Comparison of ENCODE assay signal across 8 cellular contexts in genomic region chr14:59482120-59482434, GRCh38. TPM values are rescaled to one million over a fixed set of nuclear protein-coding genes. Genes with fewer than 3 reads are reported as not detected.
DNase-seq lines count a peak whose midpoint lies in the region; ATAC-seq, FAIRE-seq and TF ChIP-seq lines count a peak whose summit lies in the region.

No MANE protein-coding gene starts in this region.

- TF ChIP-seq CTCF in right atrium auricular region (IDR thresholded peaks at IDR 0.05): no peak

- peaks cover 0 to 55% of the 10 kb centered on the region in 2 donors for H3K4me1 ChIP-seq in right atrium auricular region

- no peaks in the 10 kb centered on the region for H3K9me3 ChIP-seq in right atrium auricular region

- DNase-seq in right atrium auricular region (ENCODE audit: low spot score) (no peak), cardiac septum (ENCODE audit: low spot score) (no peak), kidney tubule cell (ENCODE audit: low spot score) (peak; percentile 46), urothelium cell line (ENCODE audit: low spot score) (no peak), GM12892 (ENCODE audit: insufficient read length) (no peak), NCI-H1930 (lab: John Stamatoyannopoulos, UW) (no peak), cerebellar nuclear complex (lab: John Stamatoyannopoulos, UW) (no peak)
- no peak for DNase-seq in activated naive CD8-positive, alpha-beta T cell treated with anti-CD3 and anti-CD28 coated beads, Interleukin-2, amount 50 U/mL, for 24 hours

- H3K4me1 Mint-ChIP-seq in activated naive CD8-positive, alpha-beta T cell treated with anti-CD3 and anti-CD28 coated beads, Interleukin-2, amount 50 U/mL, for 24 hours: peaks cover 50% of the 10 kb centered on the region

- H3K9me3 Mint-ChIP-seq in activated naive CD8-positive, alpha-beta T cell treated with anti-CD3 and anti-CD28 coated beads, Interleukin-2, amount 50 U/mL, for 24 hours: no peaks in the 10 kb centered on the region

- H3K27ac ChIP-seq in right atrium auricular region: peak overlapping the region; percentile 96 to 98

- peaks cover 14% of the 10 kb centered on the region for H3K36me3 Mint-ChIP-seq in activated naive CD8-positive, alpha-beta T cell treated with anti-CD3 and anti-CD28 coated beads, Interleukin-2, amount 50 U/mL, for 24 hours (ENCODE audit: low read depth)

- peak overlapping the region; percentile 90 for H3K4me3 Mint-ChIP-seq in activated naive CD8-positive, alpha-beta T cell treated with anti-CD3 and anti-CD28 coated beads, Interleukin-2, amount 50 U/mL, for 24 hours

- intact Hi-C loops in cardiac septum (cut with DNase I): loop anchor here (2.0 to 10.0 kb wide), 2 partner anchors 17 to 683 kb away; partner anchors contain the start of genes DHRS7 and GPR135

- no peaks in the 10 kb centered on the region for H3K27me3 Mint-ChIP-seq in activated naive CD8-positive, alpha-beta T cell treated with anti-CD3 and anti-CD28 coated beads, Interleukin-2, amount 50 U/mL, for 24 hours

- peak overlapping the region; percentile 93 to 97 for H3K4me3 ChIP-seq in right atrium auricular region

- FAIRE-seq in urothelium cell line (lab: Jason Lieb, UNC) (peak; percentile 40), GM12892 (lab: Jason Lieb, UNC) (no peak)

- peak overlapping the region; percentile 52 for H3K27ac Mint-ChIP-seq in activated naive CD8-positive, alpha-beta T cell treated with anti-CD3 and anti-CD28 coated beads, Interleukin-2, amount 50 U/mL, for 24 hours

- no peak for TF ChIP-seq POLR2A in GM12892 (IDR thresholded peaks at IDR 0.05; ENCODE audit: low read depth, low read length)

- peaks cover 9% of the 10 kb centered on the region for H3K36me3 ChIP-seq in right atrium auricular region

- H3K27me3 ChIP-seq in right atrium auricular region: no peaks in the 10 kb centered on the region

- ATAC-seq in activated naive CD8-positive, alpha-beta T cell treated with anti-CD3 and anti-CD28 coated beads, Interleukin-2, amount 50 U/mL, for 24 hours: no peak

RNA-seq across cellular contexts. Expression of gene L3HYPDH, which starts 2.1 kb away (rescaled TPM):
- 10 to 100 TPM; 26.5 to 29.8 TPM for total RNA-seq in right atrium auricular region
- total RNA-seq in cardiac septum: 20.3 TPM
- polyA plus RNA-seq in GM12892 (2012; ENCODE audit: missing spikeins): 17.9 TPM

RNA-seq across cellular contexts. Expression of gene JKAMP, which starts 2.2 kb away (rescaled TPM):
- 10 to 100 TPM; 38.0 to 66.0 TPM for total RNA-seq in right atrium auricular region
- total RNA-seq in cardiac septum: 21.1 TPM
- 31.4 TPM for polyA plus RNA-seq in GM12892 (2012; ENCODE audit: missing spikeins)

RNA-seq across cellular contexts. Expression of gene GPR135, which starts 16.9 kb away (rescaled TPM):
- 1 to 10 TPM; 4.1 to 5.0 TPM for total RNA-seq in right atrium auricular region
- 3.2 TPM for total RNA-seq in cardiac septum
- polyA plus RNA-seq in GM12892 (2012; ENCODE audit: missing spikeins): 0.30 TPM
